ENCODE assay signal across 35 cellular contexts in the genomic region with DNA sequence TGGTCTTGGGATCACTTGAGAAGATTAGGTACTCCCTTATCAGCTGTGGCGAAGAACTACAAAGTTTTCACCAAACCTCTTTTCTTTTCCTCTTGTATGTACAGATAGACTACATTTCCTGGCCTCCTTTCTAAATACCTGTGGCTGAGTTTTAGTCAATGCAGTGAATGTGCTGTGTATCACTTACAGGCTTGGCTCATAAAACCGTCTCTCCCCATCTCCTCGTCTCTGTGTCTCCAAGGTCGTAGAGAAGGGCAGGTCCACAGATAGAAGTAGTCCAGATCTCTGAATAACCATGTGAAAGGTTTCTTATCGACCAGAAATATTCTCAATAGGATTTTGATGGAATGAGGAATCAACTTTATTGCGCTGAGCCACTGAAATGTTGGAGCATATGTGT.
"Had no signal": no experiment of that assay in that cellular context is flagged by ENCODE, and none has a peak within 500 bp of the region (broad histone marks: within the 10 kb centered on the region; RNA-seq: fewer than 3 reads in every experiment).

No MANE protein-coding gene starts in this region.

- H3K4me3 ChIP-seq: ascending aorta, cardiac muscle cell had no signal

- ATAC-seq: activated CD8-positive, alpha-beta T cell treated with anti-CD3 and anti-CD28 coated beads for 36 hours; activated naive CD8-positive, alpha-beta T cell treated with anti-CD3 and anti-CD28 coated beads, Interleukin-2, amount 50 U/mL, for 24 hours; activated T-cell treated with anti-CD3 and anti-CD28 coated beads, Interleukin-2, amount 50 U/mL, for 4 hours; activated T-cell treated with anti-CD3 and anti-CD28 coated beads, Interleukin-2, amount 50 U/mL, for 72 hours; T-cell had no signal

- H3K4me1 ChIP-seq: ascending aorta had no signal

- H3K9me3 ChIP-seq: ascending aorta had no signal

- DNase-seq: activated B cell treated with CpG ODN at 0.5 μM for 24 hours; activated CD4-positive, alpha-beta memory T cell treated with anti-CD3 and anti-CD28 coated beads for 36 hours; activated CD4-positive, alpha-beta T cell treated with anti-CD3 and anti-CD28 coated beads for 4 hours; activated CD4-positive, alpha-beta T cell treated with anti-CD3 and anti-CD28 coated beads, Interleukin-2, amount 10 ng/mL, durations not matched to agents 24 days and 14 days; activated CD4-positive, alpha-beta T cell treated with anti-CD3 and anti-CD28 coated beads, Interleukin-2, amount 50 U/mL, for 1 hour; activated CD4-positive, alpha-beta T cell treated with anti-CD3 and anti-CD28 coated beads, Interleukin-2, amount 50 U/mL, for 4 hours; activated CD4-positive, CD25-positive, alpha-beta regulatory T cell treated with anti-CD3 and anti-CD28 coated beads, Interleukin-2, amount 50 U/mL, for 72 hours; activated CD8-positive, alpha-beta memory T cell treated with anti-CD3 and anti-CD28 coated beads, Interleukin-2, amount 50 U/mL, for 4 hours; activated CD8-positive, alpha-beta T cell treated with anti-CD3 and anti-CD28 coated beads for 36 hours; activated effector memory CD4-positive, alpha-beta T cell treated with Interleukin-2 at 50 U/mL for 16 hours; activated gamma-delta T cell; activated naive CD4-positive, alpha-beta T cell treated with anti-CD3 and anti-CD28 coated beads, Interleukin-2, amount 10 ng/mL, durations not matched to agents 7 days and 5 days; activated naive CD4-positive, alpha-beta T cell treated with Interleukin-2 at 50 U/mL for 16 hours; activated naive CD8-positive, alpha-beta T cell treated with anti-CD3 and anti-CD28 coated beads, Interleukin-2, amount 10 ng/mL, durations not matched to agents 7 days and 5 days; activated naive CD8-positive, alpha-beta T cell treated with anti-CD3 and anti-CD28 coated beads, Interleukin-2, amount 50 U/mL, for 24 hours; activated T-cell treated with anti-CD3 and anti-CD28 coated beads for 4 hours; activated T-cell treated with anti-CD3 and anti-CD28 coated beads, Interleukin-2, amount 50 U/mL, for 1 hour; activated T-cell treated with anti-CD3 and anti-CD28 coated beads, Interleukin-2, amount 50 U/mL, for 4 hours; activated T-cell treated with anti-CD3 and anti-CD28 coated beads, Interleukin-2, amount 50 U/mL, for 72 hours; amygdala; anterior cingulate cortex; caudate nucleus; cerebellar nuclear complex; T-cell; T-helper 2 cell; T-helper 9 cell had no signal

- H3K27ac ChIP-seq: ascending aorta, cardiac muscle cell, VCaP had no signal

- H3K4me3 Mint-ChIP-seq: activated B cell treated with CpG ODN at 0.5 μM for 24 hours; activated CD4-positive, alpha-beta memory T cell treated with anti-CD3 and anti-CD28 coated beads for 36 hours; activated CD4-positive, alpha-beta T cell treated with anti-CD3 and anti-CD28 coated beads, Interleukin-2, amount 10 ng/mL, durations not matched to agents 24 days and 14 days; activated CD8-positive, alpha-beta T cell treated with anti-CD3 and anti-CD28 coated beads for 36 hours; activated naive CD4-positive, alpha-beta T cell treated with anti-CD3 and anti-CD28 coated beads, Interleukin-2, amount 10 ng/mL, durations not matched to agents 7 days and 5 days; activated naive CD4-positive, alpha-beta T cell treated with anti-CD3 and anti-CD28 coated beads, Interleukin-2, amount 50 U/mL, for 24 hours; activated naive CD8-positive, alpha-beta T cell; activated naive CD8-positive, alpha-beta T cell treated with anti-CD3 and anti-CD28 coated beads, Interleukin-2, amount 10 ng/mL, durations not matched to agents 7 days and 5 days; activated naive CD8-positive, alpha-beta T cell treated with anti-CD3 and anti-CD28 coated beads, Interleukin-2, amount 50 U/mL, for 24 hours; activated T-cell treated with anti-CD3 and anti-CD28 coated beads, Interleukin-2, amount 50 U/mL, for 4 hours; activated T-cell treated with anti-CD3 and anti-CD28 coated beads, Interleukin-2, amount 50 U/mL, for 72 hours; brain; central memory CD8-positive, alpha-beta T cell; T-cell; T-helper 2 cell treated with Interferon-gamma antibody and Interleukin-4, amounts not matched to agents 5 μg/mL and 100 μg/mL, for 36 hours had no signal

- H3K36me3 Mint-ChIP-seq: brain had no signal

- H3K27me3 ChIP-seq: ascending aorta had no signal

- H3K27me3 Mint-ChIP-seq: activated B cell treated with CpG ODN at 0.5 μM for 24 hours; activated CD4-positive, alpha-beta memory T cell treated with anti-CD3 and anti-CD28 coated beads for 36 hours; activated CD4-positive, alpha-beta T cell treated with anti-CD3 and anti-CD28 coated beads, Interleukin-2, amount 10 ng/mL, durations not matched to agents 24 days and 14 days; activated CD8-positive, alpha-beta T cell treated with anti-CD3 and anti-CD28 coated beads for 36 hours; activated naive CD4-positive, alpha-beta T cell treated with anti-CD3 and anti-CD28 coated beads, Interleukin-2, amount 10 ng/mL, durations not matched to agents 7 days and 5 days; activated naive CD4-positive, alpha-beta T cell treated with anti-CD3 and anti-CD28 coated beads, Interleukin-2, amount 50 U/mL, for 24 hours; activated naive CD8-positive, alpha-beta T cell; activated naive CD8-positive, alpha-beta T cell treated with anti-CD3 and anti-CD28 coated beads, Interleukin-2, amount 50 U/mL, for 24 hours; central memory CD8-positive, alpha-beta T cell; T-cell had no signal

- H3K4me1 Mint-ChIP-seq: brain had no signal

- H3K36me3 ChIP-seq: ascending aorta, cardiac muscle cell had no signal

- H3K9me3 Mint-ChIP-seq: activated CD4-positive, alpha-beta T cell treated with anti-CD3 and anti-CD28 coated beads, Interleukin-2, amount 10 ng/mL, durations not matched to agents 24 days and 14 days had no signal

- H3K27ac Mint-ChIP-seq: activated B cell treated with CpG ODN at 0.5 μM for 24 hours; activated CD4-positive, alpha-beta memory T cell treated with anti-CD3 and anti-CD28 coated beads for 36 hours; activated CD4-positive, alpha-beta T cell treated with anti-CD3 and anti-CD28 coated beads, Interleukin-2, amount 10 ng/mL, durations not matched to agents 24 days and 14 days; activated CD8-positive, alpha-beta T cell treated with anti-CD3 and anti-CD28 coated beads for 36 hours; activated naive CD4-positive, alpha-beta T cell treated with anti-CD3 and anti-CD28 coated beads, Interleukin-2, amount 10 ng/mL, durations not matched to agents 7 days and 5 days; activated naive CD4-positive, alpha-beta T cell treated with anti-CD3 and anti-CD28 coated beads, Interleukin-2, amount 50 U/mL, for 24 hours; activated naive CD8-positive, alpha-beta T cell; activated naive CD8-positive, alpha-beta T cell treated with anti-CD3 and anti-CD28 coated beads, Interleukin-2, amount 10 ng/mL, durations not matched to agents 7 days and 5 days; activated naive CD8-positive, alpha-beta T cell treated with anti-CD3 and anti-CD28 coated beads, Interleukin-2, amount 50 U/mL, for 24 hours; activated T-cell treated with anti-CD3 and anti-CD28 coated beads, Interleukin-2, amount 50 U/mL, for 72 hours; activated T-helper 2 cell treated with anti-CD3 and anti-CD28 coated beads, Interferon-gamma antibody, Interleukin-2, Interleukin-4, amounts not matched to agents 10 μg/mL and 5 μg/mL and 100 μg/mL, durations not matched to agents 14 hours and 24 hours and 36 hours; brain; T-cell; T-helper 2 cell treated with Interferon-gamma antibody and Interleukin-4, amounts not matched to agents 5 μg/mL and 100 μg/mL, for 36 hours had no signal
